ENCODE assay signal across 1 cellular context in genomic region chr3:46971151-46971550, GRCh38.
A peak's percentile ranks its signal among the peaks of the same experiment; 100 is the strongest.
TF ChIP-seq lines count a peak whose summit lies in the region.

No MANE protein-coding gene starts in this region.

TF ChIP-seq in HepG2, 621 proteins besides CTCF, POLR2A, EP300 and RAD21:
- TF ChIP-seq KDM4B (CRISPR knock-in tag; IDR thresholded peaks at IDR 0.05): no peak
- no peak for TF ChIP-seq FOXJ3 (CRISPR knock-in tag; IDR thresholded peaks at IDR 0.05; ENCODE audit: borderline replicate concordance)
- TF ChIP-seq HNF1B (CRISPR knock-in tag; IDR thresholded peaks at IDR 0.05): no peak
- no peak for TF ChIP-seq PHF21A (CRISPR knock-in tag; IDR thresholded peaks at IDR 0.05)
- 0 out of 2 replicates have a peak, but pooled peaks have one; percentile 1 for TF ChIP-seq ZNF350 (CRISPR knock-in tag; IDR thresholded peaks at IDR 0.05; ENCODE audit: borderline replicate concordance, low read depth)
- TF ChIP-seq ZNF18 (CRISPR knock-in tag; IDR thresholded peaks at IDR 0.05; ENCODE audit: insufficient replicate concordance): peak; percentile 5
- no peak for TF ChIP-seq HDAC6 (IDR thresholded peaks at IDR 0.05; ENCODE audit: low read depth, low read length)
- peak; percentile 28; the same call in 1 of the 2 replicates for TF ChIP-seq ZBTB7A (CRISPR knock-in tag; IDR thresholded peaks at IDR 0.05)
TF ChIP-seq in HepG2: peak in this region for 3.
